ENCODE assay signal across 28 cellular contexts in genomic region chr6:88987922-88988321, GRCh38.
"Had no signal": no experiment of that assay in that cellular context is flagged by ENCODE, and none has a peak within 500 bp of the region (broad histone marks: within the 10 kb centered on the region; RNA-seq: fewer than 3 reads in every experiment).

No MANE protein-coding gene starts in this region.

- H2AFZ ChIP-seq: hepatocyte had no signal

- DNase-seq: colonic mucosa; cortex of kidney; dermis blood vessel endothelial cell; dorsolateral prefrontal cortex; effector CD4-positive, alpha-beta T cell; effector CD8-positive, alpha-beta T cell; effector memory CD4-positive, alpha-beta T cell; effector memory CD8-positive, alpha-beta T cell; endodermal cell; erythroblast; esophagus squamous epithelium; foreskin fibroblast; foreskin keratinocyte; foreskin melanocyte; gastrocnemius medialis; glutamatergic neuron; head of caudate nucleus; heart left ventricle; heart right ventricle had no signal

- H3K4me2 ChIP-seq: hepatocyte had no signal

- H3K4me1 ChIP-seq: colonic mucosa, foreskin keratinocyte had no signal

- H3K27me3 ChIP-seq: colonic mucosa, dorsolateral prefrontal cortex, esophagus muscularis mucosa, esophagus squamous epithelium, gastrocnemius medialis, gastroesophageal sphincter, heart left ventricle, heart right ventricle, hepatocyte had no signal

- H3K27ac ChIP-seq: colonic mucosa, coronary artery, dorsolateral prefrontal cortex, epithelial cell of prostate, esophagus muscularis mucosa, esophagus squamous epithelium, foreskin keratinocyte, gastrocnemius medialis, gastroesophageal sphincter, heart left ventricle, heart right ventricle, hepatocyte had no signal

- H3K4me3 ChIP-seq: colonic mucosa, coronary artery, dorsolateral prefrontal cortex, esophagus muscularis mucosa, esophagus squamous epithelium, gastrocnemius medialis, gastroesophageal sphincter, heart left ventricle, heart right ventricle, hepatocyte had no signal

- ATAC-seq: effector memory CD8-positive, alpha-beta T cell; esophagus mucosa; foreskin keratinocyte; gastrocnemius medialis; gastroesophageal sphincter; heart left ventricle; heart right ventricle had no signal

- FAIRE-seq: endometrium, endothelial cell of umbilical vein, frontal cortex had no signal

- H3K9me3 ChIP-seq: colonic mucosa, esophagus muscularis mucosa, esophagus squamous epithelium, gastrocnemius medialis, gastroesophageal sphincter, heart left ventricle, heart right ventricle had no signal

- H3K36me3 ChIP-seq: colonic mucosa, esophagus muscularis mucosa, esophagus squamous epithelium, gastrocnemius medialis, gastroesophageal sphincter, heart left ventricle, heart right ventricle had no signal

- H3K79me2 ChIP-seq: hepatocyte had no signal
